Comparison of ENCODE assay signal across 28 cellular contexts in the genomic region with DNA sequence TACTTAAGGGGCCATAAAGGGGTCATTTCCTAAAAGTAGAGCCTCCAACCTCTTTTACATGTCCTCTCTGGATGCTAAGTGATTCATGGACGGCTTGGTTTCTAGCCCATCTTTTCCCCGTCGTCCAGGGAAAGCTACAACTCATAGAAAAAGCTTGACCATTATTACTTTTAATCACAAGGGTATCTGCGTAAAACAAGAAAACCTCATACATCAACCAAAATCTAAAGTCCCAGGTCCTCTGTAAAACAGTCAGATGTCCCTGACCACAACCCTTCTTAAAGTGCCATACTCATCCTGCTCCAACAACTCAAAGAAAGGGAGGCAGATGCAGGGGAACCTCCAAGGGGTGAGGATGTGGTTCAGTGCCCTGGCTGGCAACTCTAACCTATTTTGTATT. TPM values are rescaled to one million over a fixed set of nuclear protein-coding genes. Genes with fewer than 3 reads are reported as not detected.
DNase-seq lines count a peak whose midpoint lies in the region; ATAC-seq, FAIRE-seq and TF ChIP-seq lines count a peak whose summit lies in the region.
"Had no signal": no experiment of that assay in that cellular context is flagged by ENCODE, and none has a peak within 500 bp of the region (broad histone marks: within the 10 kb centered on the region; RNA-seq: fewer than 3 reads in every experiment).

No MANE protein-coding gene starts in this region.

- ATAC-seq in foreskin keratinocyte (no peak), gastrocnemius medialis (no peak), body of pancreas (no peak)
- ATAC-seq: GM23338 had no signal

- TF ChIP-seq POLR2A in gastrocnemius medialis (IDR thresholded peaks at IDR 0.05) (no peak), body of pancreas (IDR thresholded peaks at IDR 0.05) (no peak)

- H3K4me3 ChIP-seq in adipocyte (ENCODE audit: low read length) (peak overlapping the region; percentile 29), gastrocnemius medialis (no peak overlapping the region), body of pancreas (no peak overlapping the region)
- H3K4me3 ChIP-seq: esophagus muscularis mucosa, gastroesophageal sphincter, GM23338, sigmoid colon, tibial nerve had no signal

- no peak for FAIRE-seq in HTR-8/SVneo (lab: Jason Lieb, UNC)

- H3K27ac ChIP-seq in foreskin keratinocyte (peak overlapping the region; percentile 95), gastrocnemius medialis (peak overlapping the region; percentile 47 to 72 (median 58)), body of pancreas (peak overlapping the region in 2 of 4 donors; percentile 24 to 51)
- H3K27ac ChIP-seq: 22Rv1, gastroesophageal sphincter, sigmoid colon, tibial nerve had no signal

- in situ Hi-C loops in gastrocnemius medialis (cut with MboI; ENCODE audit: low sequenced_read_pairs in 4 of 4) = no loop called here

- H3K4me1 ChIP-seq in adipocyte (ENCODE audit: control insufficient read depth, insufficient read depth, low read length) (peaks cover 20% of the 10 kb centered on the region), foreskin keratinocyte (peaks cover 37% of the 10 kb centered on the region), gastrocnemius medialis (peaks cover 57 to 62% of the 10 kb centered on the region in 2 donors), body of pancreas (peaks cover 20% of the 10 kb centered on the region)

- H3K9ac ChIP-seq in adipocyte (ENCODE audit: low read length) = no peak overlapping the region

- TF ChIP-seq CTCF in foreskin keratinocyte (conservative IDR thresholded peaks at IDR 0.05) (no peak), gastrocnemius medialis (IDR thresholded peaks at IDR 0.05 in 4 of 5, conservative IDR thresholded peaks at IDR 0.05 in 1 of 5) (no peak), body of pancreas (IDR thresholded peaks at IDR 0.05) (no peak)

- H3K27me3 ChIP-seq in adipocyte (replicated peaks; ENCODE audit: control insufficient read depth, insufficient read depth, low read length) (no peaks in the 10 kb centered on the region), foreskin keratinocyte (no peaks in the 10 kb centered on the region), gastrocnemius medialis (no peaks in the 10 kb centered on the region), body of pancreas (no peaks in the 10 kb centered on the region)
- H3K27me3 ChIP-seq: esophagus muscularis mucosa, gastroesophageal sphincter, sigmoid colon, tibial nerve had no signal

- WGBS in body of pancreas, 2 donors = 80 to 89% methylated on average over 4 of the region's 4 CpGs

- intact Hi-C loops in gastrocnemius medialis (cut with DNase I; ENCODE audit: low total_unique reads) = no loop called here
- intact Hi-C loops in body of pancreas (cut with DNase I) = no loop called here

- H3K9me3 ChIP-seq in adipocyte (ENCODE audit: control insufficient read depth, low read length) (no peaks in the 10 kb centered on the region), gastrocnemius medialis (no peaks in the 10 kb centered on the region), body of pancreas (no peaks in the 10 kb centered on the region)
- H3K9me3 ChIP-seq: esophagus muscularis mucosa, gastroesophageal sphincter, sigmoid colon, tibial nerve had no signal

- no peaks in the 10 kb centered on the region for H3K36me3 ChIP-seq in adipocyte (ENCODE audit: control insufficient read depth, insufficient read depth, low read length, severe bottlenecking)
- no peaks in the 10 kb centered on the region for H3K36me3 ChIP-seq in gastrocnemius medialis
- no peaks in the 10 kb centered on the region for H3K36me3 ChIP-seq in body of pancreas (replicated peaks in 1 of 2; ENCODE audit: insufficient read depth in 1 of 2, low read depth in 2 of 2)
- H3K36me3 ChIP-seq: esophagus muscularis mucosa, gastroesophageal sphincter, sigmoid colon, tibial nerve had no signal

- peak; percentile 32 for DNase-seq in DMS 273 (lab: John Stamatoyannopoulos, UW; ENCODE audit: unreplicated experiment)
- DNase-seq in DMS 273 treated with DMSO at 0.1 percent for 48 hours (lab: John Stamatoyannopoulos, UW) = no peak
- no peak for DNase-seq in adipocyte (ENCODE audit: low read depth)
- no peak for DNase-seq in foreskin keratinocyte
- DNase-seq in gastrocnemius medialis = no peak
- no peak for DNase-seq in HTR-8/SVneo (ENCODE audit: insufficient read length, low spot score)
- DNase-seq in activated CD4-positive, alpha-beta T cell treated with anti-CD3 and anti-CD28 coated beads for 48 hours = no peak
- no peak for DNase-seq in body of pancreas
- DNase-seq: activated CD4-positive, alpha-beta T cell treated with anti-CD3 and anti-CD28 coated beads, Interleukin-2, amount 50 U/mL, for 1 hour; activated gamma-delta T cell; activated naive CD8-positive, alpha-beta T cell treated with anti-CD3 and anti-CD28 coated beads for 36 hours; activated T-cell treated with anti-CD3 and anti-CD28 coated beads, Interleukin-2, amount 50 U/mL, for 24 hours; aorta; C1 segment of cervical spinal cord; central memory CD4-positive, alpha-beta T cell; endodermal cell; left cardiac atrium; NCI-H2107; NCI-H774; SIG-M5; sigmoid colon; stimulated activated CD4-positive, alpha-beta T cell treated with anti-CD3 and anti-CD28 coated beads, Interleukin-4, amount 100 ng/mL, for 4 hours; T1000 had no signal

RNA-seq across cellular contexts. Expression of gene ADGRA3, which starts 29.6 kb away (rescaled TPM):
- total RNA-seq in foreskin keratinocyte (47.6 and 47.7 TPM in 2 replicates), gastrocnemius medialis (10 to 100 TPM; 17.1 to 86.4 (median 25.7) TPM), body of pancreas (10 to 100 TPM; 29.3 to 45.9 TPM)
- 13.5 and 17.0 TPM in 2 replicates for polyA plus RNA-seq in foreskin keratinocyte
